8 cellular contexts compared by ENCODE assay signal in the genomic region with DNA sequence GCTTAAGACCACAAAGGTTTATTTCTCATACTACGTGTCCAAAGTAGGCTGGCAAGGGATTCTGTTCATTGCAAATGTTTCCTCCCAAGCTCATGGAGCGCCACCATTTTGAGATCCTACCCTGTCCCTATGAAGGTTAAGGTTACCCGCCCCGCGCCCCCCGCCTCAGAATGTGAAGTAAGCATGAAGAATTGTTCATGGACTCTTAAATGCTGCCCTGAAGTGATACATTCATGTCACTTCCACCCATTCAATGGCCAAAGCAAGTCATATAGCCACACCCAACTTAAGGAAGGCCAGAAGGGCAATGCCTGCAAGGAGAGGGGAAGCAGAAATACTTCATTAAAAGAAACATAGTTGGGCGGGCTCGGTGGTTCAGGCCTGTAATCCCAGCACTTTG. TPM values are rescaled to one million over a fixed set of nuclear protein-coding genes. Genes with fewer than 3 reads are reported as not detected.
DNase-seq lines count a peak whose midpoint lies in the region; ATAC-seq and TF ChIP-seq lines count a peak whose summit lies in the region.

No MANE protein-coding gene starts in this region.

- H3K4me1 ChIP-seq in GM23338 (ENCODE audit: insufficient read depth) (peaks cover 36% of the 10 kb centered on the region), hepatocyte (ENCODE audit: insufficient read depth) (peaks cover 38% of the 10 kb centered on the region), skeletal muscle tissue (ENCODE audit: control insufficient read depth in 3 of 3, insufficient read depth in 3 of 3, low read length in 3 of 3) (peaks cover 27 to 48% (median 32%) of the 10 kb centered on the region in 3 donors), BE2C (peaks cover 25% of the 10 kb centered on the region)

- no peaks in the 10 kb centered on the region for H3K9me3 ChIP-seq in SK-N-MC (ENCODE audit: low read depth, low read length)
- H3K9me3 ChIP-seq in hepatocyte (ENCODE audit: low read depth) = no peaks in the 10 kb centered on the region
- no peaks in the 10 kb centered on the region for H3K9me3 ChIP-seq in skeletal muscle tissue (ENCODE audit: control insufficient read depth in 3 of 3, low read length in 3 of 3)
- H3K9me3 ChIP-seq in BE2C = no peaks in the 10 kb centered on the region

- H3K27me3 Mint-ChIP-seq in GM23338 (ENCODE audit: insufficient read depth, low read depth, poor library complexity) = peaks cover 4% of the 10 kb centered on the region

- no peaks in the 10 kb centered on the region for H3K36me3 Mint-ChIP-seq in GM23338 (ENCODE audit: low read depth)

- H4K20me1 ChIP-seq in GM23338 (replicated peaks; ENCODE audit: insufficient read depth) (no peaks in the 10 kb centered on the region), hepatocyte (ENCODE audit: insufficient read depth, poor library complexity, severe bottlenecking) (no peaks in the 10 kb centered on the region)

- peak overlapping the region; percentile 94 for H3K9ac ChIP-seq in SK-N-MC (ENCODE audit: insufficient read length)
- H3K9ac ChIP-seq in skeletal muscle tissue (ENCODE audit: low read depth in 1 of 3, low read length in 3 of 3) = peak overlapping the region; percentile 90 to 99 (median 90)

- no peaks in the 10 kb centered on the region for H3K27me3 ChIP-seq in GM23338 (ENCODE audit: insufficient read depth)
- H3K27me3 ChIP-seq in hepatocyte = no peaks in the 10 kb centered on the region
- H3K27me3 ChIP-seq in skeletal muscle tissue (ENCODE audit: control insufficient read depth in 3 of 3, insufficient read depth in 3 of 3, low read length in 3 of 3) = no peaks in the 10 kb centered on the region
- no peaks in the 10 kb centered on the region for H3K27me3 ChIP-seq in BE2C

- no peak for TF ChIP-seq CTCF in GM23338 (conservative IDR thresholded peaks at IDR 0.05; ENCODE audit: low read depth in 2 of 2)
- no peak for TF ChIP-seq CTCF in hepatocyte (IDR thresholded peaks at IDR 0.05; ENCODE audit: poor library complexity)
- no peak for TF ChIP-seq CTCF in BE2C (IDR thresholded peaks at IDR 0.05; ENCODE audit: low read depth, low read length)

- peak overlapping the region; percentile 97 for H3K4me2 ChIP-seq in GM23338
- H3K4me2 ChIP-seq in hepatocyte = peak overlapping the region; percentile 85

- H3K27ac Mint-ChIP-seq in GM23338 = no peak overlapping the region

- ATAC-seq in GM23338 = no peak

- H2AFZ ChIP-seq in GM23338 (no peak overlapping the region), hepatocyte (no peak overlapping the region)

- peak overlapping the region; percentile 90; the same call in 1 of the 2 replicates for H3K4me3 ChIP-seq in GM23338
- peak overlapping the region; percentile 86 for H3K4me3 ChIP-seq in SK-N-MC
- no peak overlapping the region for H3K4me3 ChIP-seq in hepatocyte
- H3K4me3 ChIP-seq in skeletal muscle tissue (ENCODE audit: low read length in 3 of 3) = peak overlapping the region; percentile 77 to 98 (median 88)
- no peak overlapping the region for H3K4me3 ChIP-seq in BE2C (ENCODE audit: low read depth, low read length)

- H3K9me2 ChIP-seq in GM23338 (ENCODE audit: insufficient read depth) (no peaks in the 10 kb centered on the region), hepatocyte (replicated peaks; ENCODE audit: insufficient read depth) (no peaks in the 10 kb centered on the region)

- peaks cover 77% of the 10 kb centered on the region for H3K4me1 Mint-ChIP-seq in GM23338

- no peaks in the 10 kb centered on the region; the same call in none of the 2 replicates for H3F3A ChIP-seq in GM23338 (replicated peaks; ENCODE audit: low read depth)

- H3K4me3 Mint-ChIP-seq in GM23338 = peak overlapping the region; percentile 91

- DNase-seq in GM23338 (ENCODE audit: low spot score) (no peak), SK-N-MC (ENCODE audit: low read depth, low spot score) (no peak), hepatocyte (ENCODE audit: low spot score) (no peak), BE2C (no peak), NCI-H82 treated with DMSO at 0.1 percent for 48 hours (lab: John Stamatoyannopoulos, UW; ENCODE audit: unreplicated experiment) (no peak), DMS53 treated with DMSO at 0.1 percent for 48 hours (lab: John Stamatoyannopoulos, UW; ENCODE audit: unreplicated experiment) (no peak), NAMALWA (ENCODE audit: low spot score) (no peak)

- H3K79me2 ChIP-seq in GM23338 (replicated peaks; ENCODE audit: insufficient read depth) = peaks cover 10% of the 10 kb centered on the region
- peaks cover 8% of the 10 kb centered on the region for H3K79me2 ChIP-seq in hepatocyte

- H3K27ac ChIP-seq in GM23338 (ENCODE audit: low read depth) (no peak overlapping the region), SK-N-MC (peak overlapping the region; percentile 95), hepatocyte (peak overlapping the region; percentile 99), skeletal muscle tissue (ENCODE audit: low read depth, low read length) (peak overlapping the region; percentile 98)

- 85% methylated on average over 8 of the region's 8 CpGs for WGBS in hepatocyte (ENCODE audit: low lambda C conversion rate, missing lambda C conversion rate)

- H3K36me3 ChIP-seq in GM23338 (ENCODE audit: insufficient read depth) = no peaks in the 10 kb centered on the region
- no peaks in the 10 kb centered on the region for H3K36me3 ChIP-seq in SK-N-MC (ENCODE audit: insufficient read depth, low read length)
- H3K36me3 ChIP-seq in hepatocyte (replicated peaks; ENCODE audit: insufficient read depth, low read depth) = no peaks in the 10 kb centered on the region
- no peaks in the 10 kb centered on the region for H3K36me3 ChIP-seq in skeletal muscle tissue (ENCODE audit: control insufficient read depth in 3 of 3, insufficient read depth in 3 of 3, low read length in 3 of 3)
- no peaks in the 10 kb centered on the region for H3K36me3 ChIP-seq in BE2C

- H3K9me3 Mint-ChIP-seq in GM23338 = no peaks in the 10 kb centered on the region; the same call in 2 of the 3 replicates

TF ChIP-seq in GM23338, 12 proteins besides CTCF, POLR2A, EP300 and RAD21 (continues in another document):
- no peak for TF ChIP-seq EZH2 (IDR thresholded peaks at IDR 0.05; ENCODE audit: low read depth, unreplicated experiment)
- TF ChIP-seq ETS1 (IDR thresholded peaks at IDR 0.05) = no peak
- no peak for TF ChIP-seq JUNB (IDR thresholded peaks at IDR 0.05; ENCODE audit: unreplicated experiment)

RNA-seq across cellular contexts. Expression of gene TMEM253, which starts 4.2 kb away (rescaled TPM):
- 0.59 TPM in 1 of 2 replicates, not detected in the other for total RNA-seq in GM23338 (2014; rRNA removed; shearing (Covaris generic))
- 0.95 and 2.7 TPM in 2 replicates for polyA plus RNA-seq in GM23338 (2016; fragmentation: Nextera tagmentation; extraction: Ambion mirVana)
- total RNA-seq in hepatocyte = 1.9 and 4.9 TPM in 2 replicates
- 5.4 and 7.8 TPM in 2 replicates for polyA plus RNA-seq in hepatocyte
- total RNA-seq in skeletal muscle tissue = not detected
- 4.6 TPM for polyA plus RNA-seq in BE2C (2012; ENCODE audit: insufficient read depth, insufficient read length, low read depth)

RNA-seq across cellular contexts. Expression of gene ZNF219, which starts 6.6 kb away (rescaled TPM):
- 148 and 153 TPM in 2 replicates for total RNA-seq in GM23338 (2014; rRNA removed; shearing (Covaris generic))
- polyA plus RNA-seq in GM23338 (2016; fragmentation: Nextera tagmentation; extraction: Ambion mirVana) = 35.5 and 37.7 TPM in 2 replicates
- total RNA-seq in hepatocyte = 29.5 and 52.8 TPM in 2 replicates
- polyA plus RNA-seq in hepatocyte = 24.4 and 25.1 TPM in 2 replicates
- total RNA-seq in skeletal muscle tissue = 5.2 TPM
- 78.8 TPM for polyA plus RNA-seq in BE2C (2012; ENCODE audit: insufficient read depth, insufficient read length, low read depth)

RNA-seq across cellular contexts. Expression of gene ARHGEF40, which starts 35.0 kb away (rescaled TPM):
- total RNA-seq in GM23338 (2014; rRNA removed; shearing (Covaris generic)) = 38.6 and 44.6 TPM in 2 replicates
- 17.7 and 21.5 TPM in 2 replicates for polyA plus RNA-seq in GM23338 (2016; fragmentation: Nextera tagmentation; extraction: Ambion mirVana)
- total RNA-seq in hepatocyte = 36.0 and 53.7 TPM in 2 replicates
- polyA plus RNA-seq in hepatocyte = 36.7 and 38.1 TPM in 2 replicates
- 32.4 TPM for total RNA-seq in skeletal muscle tissue
- polyA plus RNA-seq in BE2C (2012; ENCODE audit: insufficient read depth, insufficient read length, low read depth) = 41.9 TPM

RNA-seq across cellular contexts. Expression of gene RNASE8, which starts 47.5 kb away (rescaled TPM):
- total RNA-seq in GM23338 (2014; rRNA removed; shearing (Covaris generic)) = not detected in 2 replicates
- polyA plus RNA-seq in GM23338 (2016; fragmentation: Nextera tagmentation; extraction: Ambion mirVana) = not detected in 2 replicates
- total RNA-seq in hepatocyte = not detected in 2 replicates
- not detected in 2 replicates for polyA plus RNA-seq in hepatocyte
- total RNA-seq in skeletal muscle tissue = not detected
- polyA plus RNA-seq in BE2C (2012; ENCODE audit: insufficient read depth, insufficient read length, low read depth) = not detected

RNA-seq across cellular contexts. Expression of gene OR5AU1, which starts 50.8 kb away (rescaled TPM):
- not detected in 2 replicates for total RNA-seq in GM23338 (2014; rRNA removed; shearing (Covaris generic))
- not detected in 2 replicates for polyA plus RNA-seq in GM23338 (2016; fragmentation: Nextera tagmentation; extraction: Ambion mirVana)
- total RNA-seq in hepatocyte = not detected in 2 replicates
- polyA plus RNA-seq in hepatocyte = not detected in 2 replicates
- not detected for total RNA-seq in skeletal muscle tissue
- polyA plus RNA-seq in BE2C (2012; ENCODE audit: insufficient read depth, insufficient read length, low read depth) = not detected

Comparison
In these comparisons a context has a peak if more than half of its experiments do, and no peak if none do; other contexts are left out.
1. H3K4me3 ChIP-seq: peak in GM23338 (single experiment), SK-N-MC (single experiment) and skeletal muscle tissue (3 of 3); none in hepatocyte (single experiment) and BE2C (single experiment).